In the genomic region with DNA sequence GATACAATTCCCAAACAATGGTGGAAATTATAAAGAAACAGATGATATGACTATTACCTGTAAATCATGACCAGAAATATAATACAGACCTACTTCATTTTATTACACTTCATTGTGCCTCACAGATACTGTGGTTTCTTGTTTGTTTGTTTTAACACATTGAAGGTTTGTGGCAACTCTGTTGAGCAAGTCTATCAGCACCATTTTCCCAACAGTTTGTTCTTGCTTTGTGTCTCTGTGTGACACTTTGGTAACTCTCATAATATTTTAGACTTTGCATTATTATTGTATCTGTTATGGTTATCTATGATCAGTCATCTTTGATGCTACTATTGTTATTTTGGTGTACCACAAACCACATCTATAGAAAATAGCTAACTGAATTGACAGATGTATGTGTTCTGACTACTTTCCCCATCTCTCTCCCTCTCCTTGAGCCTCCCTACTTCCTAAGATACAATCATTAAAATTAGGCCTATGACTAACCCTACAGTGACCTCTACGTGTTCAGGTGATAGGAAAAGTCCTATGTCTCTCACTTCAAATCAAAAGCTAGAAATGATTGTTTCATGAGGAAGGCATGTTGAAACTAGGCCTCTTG, we compare ENCODE assay signal across 13 cellular contexts. TPM values are rescaled to one million over a fixed set of nuclear protein-coding genes. Genes with fewer than 3 reads are reported as not detected.
DNase-seq lines count a peak whose midpoint lies in the region; ATAC-seq and TF ChIP-seq lines count a peak whose summit lies in the region.
"Had no signal": no experiment of that assay in that cellular context is flagged by ENCODE, and none has a peak within 500 bp of the region (broad histone marks: within the 10 kb centered on the region; RNA-seq: fewer than 3 reads in every experiment).

No MANE protein-coding gene starts in this region.

- peaks cover 5% of the 10 kb centered on the region for H3K36me3 Mint-ChIP-seq in CD4-positive, alpha-beta T cell (ENCODE audit: low read depth)
- peaks cover 2% of the 10 kb centered on the region for H3K36me3 Mint-ChIP-seq in activated CD8-positive, alpha-beta T cell treated with anti-CD3 and anti-CD28 coated beads for 36 hours (ENCODE audit: low read depth)
- H3K36me3 Mint-ChIP-seq in MCF 10A (ENCODE audit: insufficient read depth, unreplicated experiment), result no peaks in the 10 kb centered on the region

- no peaks in the 10 kb centered on the region for H3K9me3 Mint-ChIP-seq in CD4-positive, alpha-beta T cell
- H3K9me3 Mint-ChIP-seq in activated CD8-positive, alpha-beta T cell treated with anti-CD3 and anti-CD28 coated beads for 36 hours, result no peaks in the 10 kb centered on the region
- no peaks in the 10 kb centered on the region for H3K9me3 Mint-ChIP-seq in MCF 10A (ENCODE audit: unreplicated experiment)
- H3K9me3 Mint-ChIP-seq: naive B cell had no signal

- DNase-seq in CD4-positive, alpha-beta T cell, result no peak
- no peak for DNase-seq in activated CD8-positive, alpha-beta T cell treated with anti-CD3 and anti-CD28 coated beads for 36 hours
- DNase-seq in MCF 10A (ENCODE audit: unreplicated experiment), result no peak
- DNase-seq in GM10266 (ENCODE audit: extremely low spot score), result no peak
- no peak for DNase-seq in NOMO-1 treated with dmso at 0.1 percent for 144 hours (lab: John Stamatoyannopoulos, UW; ENCODE audit: unreplicated experiment)
- DNase-seq in foreskin melanocyte, result no peak
- DNase-seq: naive B cell, NCI-H1436 treated with DMSO at 0.1 percent for 48 hours, NCI-H69, Right ventricle myocardium superior had no signal

- H3K27me3 Mint-ChIP-seq in CD4-positive, alpha-beta T cell, result no peaks in the 10 kb centered on the region
- no peaks in the 10 kb centered on the region for H3K27me3 Mint-ChIP-seq in activated CD8-positive, alpha-beta T cell treated with anti-CD3 and anti-CD28 coated beads for 36 hours
- H3K27me3 Mint-ChIP-seq in MCF 10A (ENCODE audit: insufficient read depth, unreplicated experiment), result no peaks in the 10 kb centered on the region
- H3K27me3 Mint-ChIP-seq: B cell, naive B cell had no signal

- peak; percentile 54 for ATAC-seq in CD4-positive, alpha-beta T cell (ENCODE audit: poor library complexity)
- ATAC-seq in GM18508 (IDR thresholded peaks at IDR 0.05; ENCODE audit: insufficient read depth, unreplicated experiment) (peak; percentile 60), HG02852 (IDR thresholded peaks at IDR 0.05; ENCODE audit: unreplicated experiment) (peak; percentile 69)
- ATAC-seq in activated CD8-positive, alpha-beta T cell treated with anti-CD3 and anti-CD28 coated beads for 36 hours, result peak; percentile 83

- TF ChIP-seq CTCF in CD4-positive, alpha-beta T cell (IDR thresholded peaks at IDR 0.05), result no peak
- TF ChIP-seq CTCF in activated CD8-positive, alpha-beta T cell treated with anti-CD3 and anti-CD28 coated beads for 36 hours (IDR thresholded peaks at IDR 0.05), result no peak
- TF ChIP-seq CTCF in MCF 10A (IDR thresholded peaks at IDR 0.05; ENCODE audit: unreplicated experiment) (no peak), GM10266 (IDR thresholded peaks at IDR 0.05; ENCODE audit: control insufficient read depth, insufficient read depth, low read depth, missing control alignments) (no peak)

- no peaks in the 10 kb centered on the region for H3K9me3 ChIP-seq in CD4-positive, alpha-beta T cell (ENCODE audit: control insufficient read depth, low read length)

- no peak overlapping the region for H3K27ac ChIP-seq in CD4-positive, alpha-beta T cell (ENCODE audit: low read depth, low read length)

- peak overlapping the region; percentile 59 for H3K27ac Mint-ChIP-seq in CD4-positive, alpha-beta T cell
- no peak overlapping the region for H3K27ac Mint-ChIP-seq in activated CD8-positive, alpha-beta T cell treated with anti-CD3 and anti-CD28 coated beads for 36 hours
- no peak overlapping the region for H3K27ac Mint-ChIP-seq in MCF 10A (ENCODE audit: low read depth, unreplicated experiment)
- H3K27ac Mint-ChIP-seq: B cell had no signal

- H3K4me3 Mint-ChIP-seq in CD4-positive, alpha-beta T cell, result peak overlapping the region; percentile 46
- no peak overlapping the region for H3K4me3 Mint-ChIP-seq in activated CD8-positive, alpha-beta T cell treated with anti-CD3 and anti-CD28 coated beads for 36 hours
- H3K4me3 Mint-ChIP-seq in MCF 10A (ENCODE audit: unreplicated experiment), result no peak overlapping the region
- H3K4me3 Mint-ChIP-seq: B cell, naive B cell had no signal

- peaks cover 43% of the 10 kb centered on the region for H3K4me1 Mint-ChIP-seq in CD4-positive, alpha-beta T cell (ENCODE audit: low read depth)
- H3K4me1 Mint-ChIP-seq in activated CD8-positive, alpha-beta T cell treated with anti-CD3 and anti-CD28 coated beads for 36 hours (ENCODE audit: low read depth), result peaks cover 20% of the 10 kb centered on the region
- H3K4me1 Mint-ChIP-seq in MCF 10A (ENCODE audit: insufficient read depth, unreplicated experiment), result no peaks in the 10 kb centered on the region
- H3K4me1 Mint-ChIP-seq: B cell, naive B cell had no signal

- POLR2A ChIA-PET in CD4-positive, alpha-beta T cell (lab: Charles Lee), result interaction anchor here (0.6 to 3.3 kb wide), 6 partner anchors 9 to 1224 kb away, joined by 3 to 14 read pairs (median 4); partner anchors contain the start of genes FBXO33 and GEMIN2
- POLR2A ChIA-PET in activated CD8-positive, alpha-beta T cell treated with anti-CD3 and anti-CD28 coated beads for 36 hours (lab: Charles Lee), result no interaction called here
- POLR2A ChIA-PET in MCF 10A (lab: Yijun Ruan, JAX), result interaction anchor here (1.9 kb wide), 1 partner anchor 8 kb away, joined by 9 read pairs; no protein-coding TSS in a partner anchor

- H3K27me3 ChIP-seq in CD4-positive, alpha-beta T cell (ENCODE audit: control insufficient read depth, insufficient read depth, low read length), result no peaks in the 10 kb centered on the region

- CTCF ChIA-PET in CD4-positive, alpha-beta T cell (lab: Charles Lee), result interaction anchor here (0.8 to 1.4 kb wide), 2 partner anchors 11 to 14 kb away, joined by 3 to 4 read pairs; no protein-coding TSS in a partner anchor
- CTCF ChIA-PET in activated CD8-positive, alpha-beta T cell treated with anti-CD3 and anti-CD28 coated beads for 36 hours (lab: Charles Lee), result interaction anchor here (1.4 to 2.9 kb wide), 2 partner anchors 8 to 50 kb away, joined by 3 to 11 read pairs; partner anchors contain the start of gene FBXO33
- CTCF ChIA-PET in MCF 10A (lab: Yijun Ruan, JAX), result interaction anchor here (0.6 kb wide), 1 partner anchor 8 kb away, joined by 5 read pairs; no protein-coding TSS in a partner anchor

- BruUV-seq in MCF 10A (replicated peaks; lab: Mats Ljungman, UMichigan), result no TSS peak

- intact Hi-C loops in CD4-positive, alpha-beta T cell (cut with DNase I, micrococcal nuclease), result no loop called here
- intact Hi-C loops in activated CD8-positive, alpha-beta T cell treated with anti-CD3 and anti-CD28 coated beads for 36 hours (cut with micrococcal nuclease), result loop anchor here (5.0 kb wide), 1 partner anchor 41 kb away; no protein-coding TSS in a partner anchor
- intact Hi-C loops in MCF 10A (cut with micrococcal nuclease), result no loop called here

RNA-seq across cellular contexts. Expression of gene FBXO33, which starts 49.1 kb away (rescaled TPM):
- total RNA-seq in CD4-positive, alpha-beta T cell, result 10 to 100 TPM; 94.6 to 97.4 TPM
- 10 to 100 TPM; 16.8 to 18.6 TPM for total RNA-seq in activated CD8-positive, alpha-beta T cell treated with anti-CD3 and anti-CD28 coated beads for 36 hours
- 3.9 and 5.6 TPM in 2 replicates for total RNA-seq in MCF 10A (2022)

Comparison
In these comparisons a context has a peak if more than half of its experiments do, and no peak if none do; other contexts are left out.
1. RNA of gene FBXO33, which starts 49.1 kb away (total RNA-seq): 94.6 to 97.4 TPM in CD4-positive, alpha-beta T cell; 16.8 to 18.6 TPM in activated CD8-positive, alpha-beta T cell treated with anti-CD3 and anti-CD28 coated beads for 36 hours and 3.9 to 5.6 TPM in MCF 10A; every median in the first group is over 4 times any median in the second.
2. Peak in every context shown above with its lines, with median percentiles within 50 percentile points of each other: ATAC-seq.